ENCODE assay signal across 4 cellular contexts in genomic region chr3:29912600-29913288, GRCh38.
"Had no signal": no experiment of that assay in that cellular context is flagged by ENCODE, and none has a peak within 500 bp of the region (broad histone marks: within the 10 kb centered on the region; RNA-seq: fewer than 3 reads in every experiment).

No MANE protein-coding gene starts in this region.

- H3K9me3 Mint-ChIP-seq: GM23338, H9 had no signal

- H2AFZ ChIP-seq: GM23338 had no signal

- ATAC-seq: GM23338 had no signal

- H3K4me3 Mint-ChIP-seq: GM23338, H9 had no signal

- H3K4me2 ChIP-seq: GM23338 had no signal

- H3K27ac Mint-ChIP-seq: GM23338, H9 had no signal

- DNase-seq: H9, HCEC 1CT, IMR-90 had no signal

- H3K4me3 ChIP-seq: GM23338 had no signal

- H3K4me1 Mint-ChIP-seq: GM23338, H9 had no signal
